17 cellular contexts compared by ENCODE assay signal in genomic region chr19:36149673-36150406, GRCh38. TPM values are rescaled to one million over a fixed set of nuclear protein-coding genes. Genes with fewer than 3 reads are reported as not detected.
DNase-seq lines count a peak whose midpoint lies in the region; ATAC-seq and TF ChIP-seq lines count a peak whose summit lies in the region.
"Had no signal": no experiment of that assay in that cellular context is flagged by ENCODE, and none has a peak within 500 bp of the region (broad histone marks: within the 10 kb centered on the region; RNA-seq: fewer than 3 reads in every experiment).

No MANE protein-coding gene starts in this region.

- H3K27me3 Mint-ChIP-seq in endothelial cell (ENCODE audit: unreplicated experiment) = peaks cover 9% of the 10 kb centered on the region
- H3K27me3 Mint-ChIP-seq: activated CD8-positive, alpha-beta T cell treated with anti-CD3 and anti-CD28 coated beads for 36 hours had no signal

- no peaks in the 10 kb centered on the region for H3K9me3 Mint-ChIP-seq in endothelial cell (ENCODE audit: unreplicated experiment)
- H3K9me3 Mint-ChIP-seq: activated CD8-positive, alpha-beta T cell treated with anti-CD3 and anti-CD28 coated beads for 36 hours had no signal

- H3K27me3 ChIP-seq in psoas muscle (ENCODE audit: insufficient read depth in 3 of 3, low read length in 2 of 3) = no peaks in the 10 kb centered on the region
- H3K27me3 ChIP-seq: brain microvascular endothelial cell had no signal

- CTCF ChIA-PET in RWPE1 (lab: Yijun Ruan, JAX) = interaction anchor here (0.6 to 1.2 kb wide), 2 partner anchors 17 to 22 kb away, joined by 3 to 6 read pairs; no protein-coding TSS in a partner anchor

- H3K27ac Mint-ChIP-seq in endothelial cell (ENCODE audit: unreplicated experiment) = no peak overlapping the region
- H3K27ac Mint-ChIP-seq: activated CD8-positive, alpha-beta T cell treated with anti-CD3 and anti-CD28 coated beads for 36 hours had no signal

- H3K4me1 Mint-ChIP-seq in endothelial cell (ENCODE audit: unreplicated experiment) = peaks cover 3% of the 10 kb centered on the region

- H3K36me3 ChIP-seq in psoas muscle (ENCODE audit: insufficient read depth in 1 of 2, low read depth in 1 of 2) = peaks cover 7 to 60% of the 10 kb centered on the region in 2 donors

- peaks cover 48% of the 10 kb centered on the region for H3K36me3 Mint-ChIP-seq in endothelial cell (ENCODE audit: low read depth, unreplicated experiment)

- no peak overlapping the region for H3K4me3 ChIP-seq in psoas muscle
- H3K4me3 ChIP-seq: smooth muscle cell, thoracic aorta had no signal

- peak overlapping the region; percentile 84 for H3K27ac ChIP-seq in RWPE1
- peak overlapping the region; percentile 99 for H3K27ac ChIP-seq in psoas muscle
- H3K27ac ChIP-seq: brain microvascular endothelial cell had no signal

- H3K4me1 ChIP-seq in psoas muscle = peaks cover 24% of the 10 kb centered on the region

- TF ChIP-seq CTCF in RWPE1 (conservative IDR thresholded peaks at IDR 0.05; ENCODE audit: low read depth) = no peak
- TF ChIP-seq CTCF in endothelial cell (IDR thresholded peaks at IDR 0.05; ENCODE audit: unreplicated experiment) = no peak
- TF ChIP-seq CTCF in psoas muscle (IDR thresholded peaks at IDR 0.05) = no peak

- no peaks in the 10 kb centered on the region for H3K9me3 ChIP-seq in psoas muscle
- H3K9me3 ChIP-seq: thoracic aorta had no signal

- POLR2A ChIA-PET in RWPE1 (lab: Yijun Ruan, JAX; ENCODE audit: low non-redundant PET) = no interaction called here

- no peak for ATAC-seq in psoas muscle
- ATAC-seq: activated CD8-positive, alpha-beta T cell treated with anti-CD3 and anti-CD28 coated beads for 36 hours had no signal

- H3K4me3 Mint-ChIP-seq in endothelial cell (ENCODE audit: unreplicated experiment) = peak overlapping the region; percentile 62
- H3K4me3 Mint-ChIP-seq: activated CD8-positive, alpha-beta T cell treated with anti-CD3 and anti-CD28 coated beads for 36 hours had no signal

- DNase-seq in RWPE1 (ENCODE audit: low spot score) (peak; percentile 79), endothelial cell (ENCODE audit: low spot score) (no peak), psoas muscle (no peak), kidney glomerular epithelial cell (lab: John Stamatoyannopoulos, UW) (no peak), iPS-NIHi11 (ENCODE audit: low spot score) (no peak)
- no peak for DNase-seq in effector CD4-positive, alpha-beta T cell
- DNase-seq: activated CD8-positive, alpha-beta T cell treated with anti-CD3 and anti-CD28 coated beads for 36 hours; activated effector memory CD4-positive, alpha-beta T cell treated with Interleukin-2 at 50 U/mL for 16 hours; brain microvascular endothelial cell; GOT3; hypothalamus; Karpas-422; NCI-H2081; NCI-H82; SHP77 treated with DMSO at 0.1 percent for 48 hours had no signal

- WGBS in psoas muscle, 3 donors = 27 to 54% (median 37%) methylated on average over 13 of the region's 13 CpGs

- intact Hi-C loops in psoas muscle (cut with DNase I) = no loop called here

RNA-seq across cellular contexts. Expression of gene COX7A1, which starts 2.4 kb away (rescaled TPM):
- total RNA-seq in endothelial cell (ENCODE audit: unreplicated experiment) (5.2 TPM), psoas muscle (1,000 to 10,000 TPM; 1,453 to 1,741 (median 1,623) TPM)
- polyA plus RNA-seq in psoas muscle = 1,000 to 10,000 TPM in 1 of 3 donors, 100 to 1,000 TPM in 2; 571 to 1,031 (median 717) TPM
- total RNA-seq: activated CD8-positive, alpha-beta T cell treated with anti-CD3 and anti-CD28 coated beads for 36 hours; smooth muscle cell had no signal
- polyA plus RNA-seq: smooth muscle cell had no signal

RNA-seq across cellular contexts. Expression of gene CAPNS1, which starts 10.0 kb away (rescaled TPM):
- total RNA-seq in endothelial cell (ENCODE audit: unreplicated experiment) = 901 TPM
- total RNA-seq in psoas muscle = 100 to 1,000 TPM; 465 to 626 (median 571) TPM
- 100 to 1,000 TPM; 464 to 484 (median 475) TPM for polyA plus RNA-seq in psoas muscle

RNA-seq across cellular contexts. Expression of gene TBCB, which starts 34.6 kb away (rescaled TPM):
- total RNA-seq in endothelial cell (ENCODE audit: unreplicated experiment) (206 TPM), psoas muscle (10 to 100 TPM; 44.4 to 67.2 (median 57.8) TPM)
- polyA plus RNA-seq in psoas muscle = 100 to 1,000 TPM in 1 of 3 donors, 10 to 100 TPM in 2; 65.9 to 115 (median 80.4) TPM

RNA-seq across cellular contexts. Expression of gene POLR2I, which starts 35.2 kb away (rescaled TPM):
- total RNA-seq in endothelial cell (ENCODE audit: unreplicated experiment) (66.4 TPM), psoas muscle (100 to 1,000 TPM in 3 of 4 donors, 10 to 100 TPM in 1; 89.7 to 126 (median 110) TPM)
- 100 to 1,000 TPM in 2 of 3 donors, 10 to 100 TPM in 1; 99.4 to 130 (median 126) TPM for polyA plus RNA-seq in psoas muscle

RNA-seq across cellular contexts. Expression of gene OVOL3, which starts 38.9 kb away (rescaled TPM):
- total RNA-seq in endothelial cell (ENCODE audit: unreplicated experiment) (not detected), psoas muscle (not detected)
- polyA plus RNA-seq in psoas muscle = under 1 TPM in 1 of 3 donors, not detected in 2; 0.13 TPM
- total RNA-seq: activated CD8-positive, alpha-beta T cell treated with anti-CD3 and anti-CD28 coated beads for 36 hours; smooth muscle cell; thoracic aorta had no signal
- polyA plus RNA-seq: smooth muscle cell had no signal

Comparison
In these comparisons a context has a peak if more than half of its experiments do, and no peak if none do; other contexts are left out.
1. RNA of gene COX7A1, which starts 2.4 kb away (total RNA-seq): 1,453 to 1,741 TPM in psoas muscle; 5.2 TPM in endothelial cell (single experiment); every median in the first group is over 100 times any median in the second.